ENCODE assay signal across 16 cellular contexts in the genomic region with DNA sequence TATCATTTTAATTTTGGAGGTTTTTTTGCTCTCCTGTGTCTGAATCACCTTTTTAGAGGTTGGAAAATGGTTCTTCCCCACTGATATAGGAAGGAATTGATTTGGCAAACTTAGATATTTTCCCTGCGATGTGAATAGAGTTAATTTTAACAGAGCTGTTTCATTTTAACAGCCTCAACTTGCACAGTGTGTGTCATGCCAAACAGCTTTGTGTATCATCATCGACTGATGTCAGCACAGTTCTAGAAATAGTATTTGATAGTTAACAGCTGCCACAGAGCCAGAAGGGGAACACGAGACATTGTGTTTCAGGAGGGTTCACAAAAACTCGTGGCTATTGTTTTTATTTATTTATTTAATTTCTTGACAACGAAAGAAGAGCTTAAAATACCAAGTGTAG.
DNase-seq lines count a peak whose midpoint lies in the region; TF ChIP-seq lines count a peak whose summit lies in the region.
"Had no signal": no experiment of that assay in that cellular context is flagged by ENCODE, and none has a peak within 500 bp of the region (broad histone marks: within the 10 kb centered on the region; RNA-seq: fewer than 3 reads in every experiment).

No MANE protein-coding gene starts in this region.

- H3K27ac ChIP-seq in hepatocyte: peak overlapping the region; percentile 43
- peak overlapping the region; percentile 86 for H3K27ac ChIP-seq in skeletal muscle tissue (ENCODE audit: low read depth, low read length)
- no peak overlapping the region for H3K27ac ChIP-seq in smooth muscle cell (ENCODE audit: low read depth)
- H3K27ac ChIP-seq: breast epithelium, SJSA1, tibial nerve had no signal

- no peaks in the 10 kb centered on the region for H3F3A ChIP-seq in smooth muscle cell (ENCODE audit: low read depth)

- peaks cover 5% of the 10 kb centered on the region for H3K36me3 Mint-ChIP-seq in T-helper 2 cell treated with Interferon-gamma antibody and Interleukin-4, amounts not matched to agents 5 μg/mL and 100 μg/mL, for 36 hours (ENCODE audit: low read depth)

- H3K27me3 ChIP-seq in hepatocyte: no peaks in the 10 kb centered on the region
- no peaks in the 10 kb centered on the region for H3K27me3 ChIP-seq in skeletal muscle tissue (ENCODE audit: control insufficient read depth in 3 of 3, insufficient read depth in 3 of 3, low read length in 3 of 3)
- no peaks in the 10 kb centered on the region for H3K27me3 ChIP-seq in smooth muscle cell (ENCODE audit: low read depth)
- H3K27me3 ChIP-seq: breast epithelium, SJSA1, tibial nerve had no signal

- H3K9me3 ChIP-seq in hepatocyte (ENCODE audit: low read depth): no peaks in the 10 kb centered on the region
- peaks cover 0 to 3% (median 0%) of the 10 kb centered on the region in 3 donors for H3K9me3 ChIP-seq in skeletal muscle tissue (ENCODE audit: control insufficient read depth in 3 of 3, low read length in 3 of 3)
- no peaks in the 10 kb centered on the region for H3K9me3 ChIP-seq in smooth muscle cell (replicated peaks; ENCODE audit: low read depth)
- H3K9me3 ChIP-seq: SJSA1, tibial nerve had no signal

- H3K4me3 ChIP-seq in epithelial cell of esophagus (ENCODE audit: low read length) (no peak overlapping the region), hepatocyte (no peak overlapping the region), skeletal muscle tissue (ENCODE audit: low read length in 3 of 3) (no peak overlapping the region), smooth muscle cell (no peak overlapping the region)
- H3K4me3 ChIP-seq: breast epithelium, SJSA1, tibial nerve had no signal

- H3K4me2 ChIP-seq in hepatocyte (peak overlapping the region; percentile 1), smooth muscle cell (no peak overlapping the region)

- no peaks in the 10 kb centered on the region for H3K36me3 ChIP-seq in hepatocyte (replicated peaks; ENCODE audit: insufficient read depth, low read depth)
- no peaks in the 10 kb centered on the region for H3K36me3 ChIP-seq in skeletal muscle tissue (ENCODE audit: control insufficient read depth in 3 of 3, insufficient read depth in 3 of 3, low read length in 3 of 3)
- H3K36me3 ChIP-seq in smooth muscle cell (ENCODE audit: low read depth): no peaks in the 10 kb centered on the region
- H3K36me3 ChIP-seq: breast epithelium, SJSA1, tibial nerve had no signal

- H3K9me3 Mint-ChIP-seq in T-helper 2 cell treated with Interferon-gamma antibody and Interleukin-4, amounts not matched to agents 5 μg/mL and 100 μg/mL, for 36 hours: peaks cover 31% of the 10 kb centered on the region

- H3K27ac Mint-ChIP-seq in T-helper 2 cell treated with Interferon-gamma antibody and Interleukin-4, amounts not matched to agents 5 μg/mL and 100 μg/mL, for 36 hours: no peak overlapping the region

- no peaks in the 10 kb centered on the region for H3K4me1 ChIP-seq in hepatocyte (ENCODE audit: insufficient read depth)
- H3K4me1 ChIP-seq in skeletal muscle tissue (ENCODE audit: control insufficient read depth in 3 of 3, insufficient read depth in 3 of 3, low read length in 3 of 3): peaks cover 6 to 15% (median 13%) of the 10 kb centered on the region in 3 donors
- H3K4me1 ChIP-seq in smooth muscle cell (ENCODE audit: low read depth): no peaks in the 10 kb centered on the region
- H3K4me1 ChIP-seq: breast epithelium, SJSA1 had no signal

- TF ChIP-seq CTCF in epithelial cell of esophagus (IDR thresholded peaks at IDR 0.05; ENCODE audit: insufficient read depth, low read depth, low read length, missing control alignments): no peak
- no peak for TF ChIP-seq CTCF in hepatocyte (IDR thresholded peaks at IDR 0.05; ENCODE audit: poor library complexity)
- no peak for TF ChIP-seq CTCF in smooth muscle cell (IDR thresholded peaks at IDR 0.05; ENCODE audit: borderline replicate concordance, insufficient read depth, poor library complexity, severe bottlenecking)

- no peaks in the 10 kb centered on the region for H3K27me3 Mint-ChIP-seq in T-helper 2 cell treated with Interferon-gamma antibody and Interleukin-4, amounts not matched to agents 5 μg/mL and 100 μg/mL, for 36 hours (ENCODE audit: low read depth)

- no peak overlapping the region for H2AFZ ChIP-seq in hepatocyte
- H2AFZ ChIP-seq in smooth muscle cell (ENCODE audit: low read depth): no peak overlapping the region

- H3K4me1 Mint-ChIP-seq in T-helper 2 cell treated with Interferon-gamma antibody and Interleukin-4, amounts not matched to agents 5 μg/mL and 100 μg/mL, for 36 hours (ENCODE audit: low read depth): peaks cover 6% of the 10 kb centered on the region
- H3K4me1 Mint-ChIP-seq: neural crest cell had no signal

- H3K9me2 ChIP-seq in hepatocyte (replicated peaks; ENCODE audit: insufficient read depth): no peaks in the 10 kb centered on the region

- no peaks in the 10 kb centered on the region for H4K20me1 ChIP-seq in hepatocyte (ENCODE audit: insufficient read depth, poor library complexity, severe bottlenecking)
- no peaks in the 10 kb centered on the region for H4K20me1 ChIP-seq in smooth muscle cell (ENCODE audit: low read depth)

- 44% methylated on average over 5 of the region's 5 CpGs for WGBS in hepatocyte (ENCODE audit: low lambda C conversion rate, missing lambda C conversion rate)
- WGBS in smooth muscle cell (ENCODE audit: low lambda C conversion rate): 40% methylated on average over 5 of the region's 5 CpGs

- peak overlapping the region; percentile 66 to 69 (median 66) for H3K9ac ChIP-seq in skeletal muscle tissue (ENCODE audit: low read depth in 1 of 3, low read length in 3 of 3)
- H3K9ac ChIP-seq in smooth muscle cell (ENCODE audit: low read depth): no peak overlapping the region

- DNase-seq in NCI-H1694 (lab: John Stamatoyannopoulos, UW) (peak; percentile 80), epithelial cell of esophagus (ENCODE audit: low read depth) (peak; percentile 6), hepatocyte (ENCODE audit: low spot score) (peak; percentile 13), NCI-H446 (lab: John Stamatoyannopoulos, UW) (no peak), HuH-7.5 (ENCODE audit: low spot score) (no peak), smooth muscle cell (lab: John Stamatoyannopoulos, UW; ENCODE audit: unreplicated experiment) (no peak)
- DNase-seq in T-helper 2 cell treated with Interferon-gamma antibody and Interleukin-4, amounts not matched to agents 5 μg/mL and 100 μg/mL, for 36 hours (ENCODE audit: low spot score): no peak
- DNase-seq: activated gamma-delta T cell treated with Interleukin-2 at 50 U/mL for 16 hours, erythroblast, NCI-H1417, NCI-H526 treated with DMSO at 0.1 percent for 48 hours had no signal

- H3K4me3 Mint-ChIP-seq in T-helper 2 cell treated with Interferon-gamma antibody and Interleukin-4, amounts not matched to agents 5 μg/mL and 100 μg/mL, for 36 hours: no peak overlapping the region
- H3K4me3 Mint-ChIP-seq: neural crest cell had no signal

- H3K79me2 ChIP-seq in hepatocyte (no peaks in the 10 kb centered on the region), smooth muscle cell (ENCODE audit: low read depth) (no peaks in the 10 kb centered on the region)

Comparison
In these comparisons a context has a peak if more than half of its experiments do, and no peak if none do; other contexts are left out.
1. DNase-seq: peak in NCI-H1694 (single experiment), epithelial cell of esophagus (single experiment) and hepatocyte (single experiment); none in T-helper 2 cell treated with Interferon-gamma antibody and Interleukin-4, amounts not matched to agents 5 μg/mL and 100 μg/mL, for 36 hours (single experiment), NCI-H446 (0 of 2), HuH-7.5 (single experiment) and smooth muscle cell (single experiment).